23 cellular contexts compared by ENCODE assay signal in the genomic region with DNA sequence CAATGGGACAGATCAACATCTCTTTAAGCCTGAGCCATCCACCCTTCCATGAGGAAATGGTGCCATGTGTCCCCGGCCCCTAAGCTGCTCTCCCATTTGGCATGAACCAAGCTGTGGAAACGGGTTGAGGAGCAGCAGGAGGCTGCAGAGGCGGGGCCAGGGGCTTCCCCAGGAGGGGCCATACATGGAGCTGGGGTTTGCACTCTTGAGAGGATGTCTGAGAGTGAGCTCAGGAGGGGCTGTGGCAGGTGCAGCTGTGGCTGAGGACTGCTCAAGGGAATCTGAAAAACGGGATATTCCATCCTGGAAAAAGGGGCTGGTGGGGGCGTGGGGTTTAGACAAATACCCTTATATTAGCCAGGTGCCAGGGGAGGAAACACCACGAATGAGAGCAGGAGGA. TPM values are rescaled to one million over a fixed set of nuclear protein-coding genes. Genes with fewer than 3 reads are reported as not detected.
"Had no signal": no experiment of that assay in that cellular context is flagged by ENCODE, and none has a peak within 500 bp of the region (broad histone marks: within the 10 kb centered on the region; RNA-seq: fewer than 3 reads in every experiment).

No MANE protein-coding gene starts in this region.

- DNase-seq: KBM-7; MV-4-11; NCI-H1048; NCI-H1105; NCI-H1436; NCI-H2029 treated with DMSO at 0.1 percent for 48 hours; NCI-H2171; NCI-H226; NCI-H446; NCI-H510A; NCI-H526; NK-92 treated with Interleukin-12 subunit alpha and Interleukin-12 subunit beta, amount 100 ng/mL, for 24 hours; PC-3; SHP77; SK-N-SH; SW 1271 had no signal

- H3K9me3 ChIP-seq: SK-N-SH had no signal

- H3K27ac ChIP-seq: RWPE1 had no signal

- ATAC-seq: Panc1, PC-3 had no signal

RNA-seq across cellular contexts. Expression of a gene that starts 7.1 kb away (rescaled TPM):
- total RNA-seq: HT-29, LHCN-M2, MCF 10A, OCI-LY7, PC-3, SK-MEL-5 had no signal

RNA-seq across cellular contexts. Expression of a gene that starts 9.1 kb away (rescaled TPM):
- total RNA-seq: HT-29, MCF 10A, OCI-LY7, PC-3, SK-MEL-5 had no signal
